In genomic region chr13:113152894-113153809, GRCh38 we compare ENCODE assay signal across 9 cellular contexts. TPM values are rescaled to one million over a fixed set of nuclear protein-coding genes. Genes with fewer than 3 reads are reported as not detected.
A peak's percentile ranks its signal among the peaks of the same experiment; 100 is the strongest.
DNase-seq lines count a peak whose midpoint lies in the region; ATAC-seq and TF ChIP-seq lines count a peak whose summit lies in the region.
"Had no signal": no experiment of that assay in that cellular context is flagged by ENCODE, and none has a peak within 500 bp of the region (broad histone marks: within the 10 kb centered on the region; RNA-seq: fewer than 3 reads in every experiment).

No MANE protein-coding gene starts in this region.

- H3K4me1 ChIP-seq in MM.1S (ENCODE audit: low read length), result peaks cover 8% of the 10 kb centered on the region
- peaks cover 28% of the 10 kb centered on the region for H3K4me1 ChIP-seq in adipocyte (ENCODE audit: control insufficient read depth, insufficient read depth, low read length)
- H3K4me1 ChIP-seq in right cardiac atrium (ENCODE audit: control insufficient read depth, insufficient read depth, low read length), result no peaks in the 10 kb centered on the region

- no peaks in the 10 kb centered on the region for H4K20me1 ChIP-seq in MM.1S (ENCODE audit: insufficient read depth, low read length)

- peaks cover 4% of the 10 kb centered on the region; the same call in 1 of the 2 replicates for H3F3A ChIP-seq in MM.1S (ENCODE audit: insufficient read depth, low read length)

- H3K36me3 ChIP-seq in MM.1S (replicated peaks; ENCODE audit: insufficient read depth, low read length), result no peaks in the 10 kb centered on the region
- no peaks in the 10 kb centered on the region for H3K36me3 ChIP-seq in adipocyte (ENCODE audit: control insufficient read depth, insufficient read depth, low read length, severe bottlenecking)

- peaks cover 62% of the 10 kb centered on the region for H3K27me3 ChIP-seq in MM.1S (replicated peaks; ENCODE audit: insufficient read depth, low read length)
- no peaks in the 10 kb centered on the region for H3K27me3 ChIP-seq in adipocyte (replicated peaks; ENCODE audit: control insufficient read depth, insufficient read depth, low read length)
- no peaks in the 10 kb centered on the region for H3K27me3 ChIP-seq in right cardiac atrium (ENCODE audit: control insufficient read depth, insufficient read depth)

- peak; percentile 29 for ATAC-seq in GM19438 (IDR thresholded peaks at IDR 0.05; ENCODE audit: low read depth, unreplicated experiment)
- peak; percentile 59 to 68 for ATAC-seq in right cardiac atrium
- no peak for ATAC-seq in HG02763 (IDR thresholded peaks at IDR 0.05; ENCODE audit: unreplicated experiment)

- H3K4me3 ChIP-seq in MM.1S (ENCODE audit: low read length) (peak overlapping the region; percentile 47), adipocyte (ENCODE audit: low read length) (peak overlapping the region; percentile 78), right cardiac atrium (ENCODE audit: low read length) (peak overlapping the region; percentile 11), retinal pigment epithelial cell (ENCODE audit: low read length) (peak overlapping the region; percentile 44)

- DNase-seq in AG20443 (ENCODE audit: low spot score) (peak; percentile 39), MM.1S (no peak), adipocyte (ENCODE audit: low read depth) (peak; percentile 8), right cardiac atrium (peak; percentile 62 to 86 (median 85)), retinal pigment epithelial cell (ENCODE audit: low read depth) (no peak), MV-4-11 (lab: John Stamatoyannopoulos, UW) (no peak)

- no peaks in the 10 kb centered on the region for H3K79me2 ChIP-seq in MM.1S (ENCODE audit: low read length)

- H3K4me2 ChIP-seq in MM.1S (ENCODE audit: low read depth, low read length), result peak overlapping the region; percentile 71

- H3K27ac ChIP-seq in MM.1S (ENCODE audit: low read length) (no peak overlapping the region), right cardiac atrium (ENCODE audit: low read length) (peak overlapping the region; percentile 70)

- H3K9ac ChIP-seq in MM.1S (ENCODE audit: low read length) (peak overlapping the region; percentile 6; the same call in 1 of the 2 replicates), adipocyte (ENCODE audit: low read length) (peak overlapping the region; percentile 87)

- TF ChIP-seq CTCF in MM.1S (IDR thresholded peaks at IDR 0.05; ENCODE audit: low read length), result no peak
- no peak for TF ChIP-seq CTCF in retinal pigment epithelial cell (conservative IDR thresholded peaks at IDR 0.05; ENCODE audit: low read depth, low read length)

- peak overlapping the region; percentile 61 for H2AFZ ChIP-seq in MM.1S (ENCODE audit: low read length)

- H3K9me2 ChIP-seq in MM.1S (replicated peaks; ENCODE audit: insufficient read depth, low read length), result no peaks in the 10 kb centered on the region

- 19% methylated on average over 62 of the region's 62 CpGs for WGBS in right cardiac atrium

- H3K9me3 ChIP-seq in MM.1S (replicated peaks; ENCODE audit: insufficient read depth, low read length) (no peaks in the 10 kb centered on the region), adipocyte (ENCODE audit: control insufficient read depth, low read length) (no peaks in the 10 kb centered on the region), right cardiac atrium (ENCODE audit: control insufficient read depth, low read length) (no peaks in the 10 kb centered on the region)

- intact Hi-C loops in right cardiac atrium (cut with DNase I), result no loop called here

RNA-seq across cellular contexts. Expression of gene PROZ, which starts 5.3 kb away (rescaled TPM):
- total RNA-seq in right cardiac atrium, result under 1 TPM in 1 of 4 donors, not detected in 3; 0.15 TPM
- 0.14 TPM for polyA plus RNA-seq in right cardiac atrium
- total RNA-seq: pulmonary artery endothelial cell had no signal

RNA-seq across cellular contexts. Expression of gene F10, which starts 30.6 kb away (rescaled TPM):
- 10 to 100 TPM; 29.8 to 40.2 (median 34.4) TPM for total RNA-seq in right cardiac atrium
- polyA plus RNA-seq in right cardiac atrium, result 44.9 TPM

RNA-seq across cellular contexts. Expression of gene F7, which starts 47.6 kb away (rescaled TPM):
- under 1 TPM; 0.24 to 0.64 (median 0.37) TPM for total RNA-seq in right cardiac atrium
- polyA plus RNA-seq in right cardiac atrium, result not detected
- total RNA-seq: pulmonary artery endothelial cell had no signal

RNA-seq across cellular contexts. Expression of gene PCID2, which starts 55.3 kb away (rescaled TPM):
- 10 to 100 TPM; 42.0 to 55.1 (median 47.1) TPM for total RNA-seq in right cardiac atrium
- 43.1 TPM for polyA plus RNA-seq in right cardiac atrium

RNA-seq across cellular contexts. Expression of gene CUL4A, which starts 56.3 kb away (rescaled TPM):
- 100 to 1,000 TPM in 2 of 4 donors, 10 to 100 TPM in 2; 82.5 to 113 (median 99.9) TPM for total RNA-seq in right cardiac atrium
- 53.1 TPM for polyA plus RNA-seq in right cardiac atrium

Comparison
In these comparisons a context has a peak if more than half of its experiments do, and no peak if none do; other contexts are left out.
1. DNase-seq: peak in AG20443 (single experiment), adipocyte (single experiment) and right cardiac atrium (3 of 3); none in MM.1S (single experiment), retinal pigment epithelial cell (single experiment) and MV-4-11 (single experiment).
2. H3K4me3 ChIP-seq: peak in every context shown above with its lines; median percentile 78 in adipocyte; 47 in MM.1S; 44 in retinal pigment epithelial cell; 11 in right cardiac atrium.